In genomic region chr12:7905600-7906125, GRCh38 we compare ENCODE assay signal across 10 cellular contexts. TPM values are rescaled to one million over a fixed set of nuclear protein-coding genes. Genes with fewer than 3 reads are reported as not detected.
DNase-seq lines count a peak whose midpoint lies in the region; FAIRE-seq and TF ChIP-seq lines count a peak whose summit lies in the region.
"Not testable (repeated sequence)": the region's sequence is repeated elsewhere in the genome, so short reads cannot be mapped to it uniquely, and the experiment has no call there.
"Had no signal": no experiment of that assay in that cellular context is flagged by ENCODE, and none has a peak within 500 bp of the region (broad histone marks: within the 10 kb centered on the region; RNA-seq: fewer than 3 reads in every experiment).

No MANE protein-coding gene starts in this region.

- H3K27me3 ChIP-seq in Caco-2 (replicated peaks; ENCODE audit: control insufficient read depth, insufficient read depth, low read length); HUES6 (ENCODE audit: control insufficient read depth, insufficient read depth, low read length); astrocyte (ENCODE audit: insufficient read depth, low read length); keratinocyte (ENCODE audit: control insufficient read depth, extremely low read depth, insufficient read depth, low read length); smooth muscle cell (ENCODE audit: low read depth): not testable (repeated sequence)

- not testable (repeated sequence) for H3K36me3 ChIP-seq in Caco-2 (ENCODE audit: control insufficient read depth, insufficient read depth, low read length); HUES6 (ENCODE audit: control insufficient read depth, insufficient read depth, low read length); astrocyte (ENCODE audit: insufficient read depth, low read length); keratinocyte (ENCODE audit: control insufficient read depth in 2 of 2, extremely low read depth in 1 of 2, insufficient read depth in 2 of 2, low read length in 2 of 2); smooth muscle cell (ENCODE audit: low read depth)

- BruUV-seq in Caco-2 (replicated peaks; lab: Mats Ljungman, UMichigan), result not testable (repeated sequence)

- H3K27ac ChIP-seq in HUES6 (ENCODE audit: low read depth, low read length), result peak overlapping the region; percentile 99
- H3K27ac ChIP-seq in astrocyte (ENCODE audit: low read depth, low read length); keratinocyte (ENCODE audit: control insufficient read depth, insufficient read depth, low read length); smooth muscle cell (ENCODE audit: low read depth): not testable (repeated sequence)

- H3K4me3 ChIP-seq in Caco-2 (ENCODE audit: low read depth, low read length); astrocyte (ENCODE audit: insufficient read depth, low read depth, low read length); fibroblast of pulmonary artery (replicated peaks; ENCODE audit: low read depth, low read length); keratinocyte (ENCODE audit: control insufficient read depth in 2 of 3, extremely low read depth in 1 of 3, insufficient read depth in 2 of 3, low read depth in 1 of 3, low read length in 3 of 3); smooth muscle cell: not testable (repeated sequence)
- H3K4me3 ChIP-seq in HUES6 (ENCODE audit: low read depth, low read length), result peak overlapping the region; percentile 25; the same call in 1 of the 2 replicates

- H4K20me1 ChIP-seq in astrocyte (ENCODE audit: insufficient read depth, low read length); keratinocyte (ENCODE audit: control insufficient read depth, extremely low read depth, insufficient read depth, low read length); smooth muscle cell (ENCODE audit: low read depth): not testable (repeated sequence)

- POLR2A ChIA-PET in Caco-2 (lab: Charles Lee), result interaction anchor here (0.5 to 1.1 kb wide), 4 partner anchors 31 to 121 kb away, joined by 3 to 9 read pairs (median 4); partner anchors contain the start of gene SLC2A3

- H2AFZ ChIP-seq in astrocyte (ENCODE audit: low read depth, low read length), result peak overlapping the region; percentile 59
- not testable (repeated sequence) for H2AFZ ChIP-seq in keratinocyte (ENCODE audit: control insufficient read depth, low read length); smooth muscle cell (ENCODE audit: low read depth)

- H3F3A ChIP-seq in smooth muscle cell (ENCODE audit: low read depth), result not testable (repeated sequence)

- DNase-seq in Caco-2; astrocyte (ENCODE audit: low read depth); keratinocyte (ENCODE audit: low read depth, low spot score); nephron progenitor cell; smooth muscle cell (lab: John Stamatoyannopoulos, UW; ENCODE audit: unreplicated experiment): not testable (repeated sequence)
- peak; percentile 27 for DNase-seq in NCI-H82 (lab: John Stamatoyannopoulos, UW)
- DNase-seq in fibroblast of pulmonary artery (ENCODE audit: low read depth), result peak; percentile 39

- 16% methylated on average over 3 of the region's 5 CpGs for WGBS in smooth muscle cell (ENCODE audit: low lambda C conversion rate)

- peaks cover 17% of the 10 kb centered on the region for H3K36me3 Mint-ChIP-seq in Caco-2 (ENCODE audit: insufficient read depth, unreplicated experiment)
- H3K36me3 Mint-ChIP-seq in astrocyte (ENCODE audit: low read depth, unreplicated experiment); nephron progenitor cell (ENCODE audit: low read depth): not testable (repeated sequence)

- peaks cover 39% of the 10 kb centered on the region for H3K4me1 ChIP-seq in Caco-2
- peaks cover 40% of the 10 kb centered on the region for H3K4me1 ChIP-seq in HUES6 (ENCODE audit: control insufficient read depth, insufficient read depth, low read length)
- H3K4me1 ChIP-seq in astrocyte (ENCODE audit: insufficient read depth, low read length), result peaks cover 12% of the 10 kb centered on the region
- H3K4me1 ChIP-seq in keratinocyte (ENCODE audit: control insufficient read depth, extremely low read depth, insufficient read depth, low read length); smooth muscle cell (ENCODE audit: low read depth): not testable (repeated sequence)

- H3K4me1 Mint-ChIP-seq in Caco-2 (ENCODE audit: low read depth, unreplicated experiment), result peaks cover 44% of the 10 kb centered on the region
- H3K4me1 Mint-ChIP-seq in astrocyte (ENCODE audit: low read depth, unreplicated experiment), result not testable (repeated sequence)
- H3K4me1 Mint-ChIP-seq in nephron progenitor cell, result peaks cover 36% of the 10 kb centered on the region

- CTCF ChIA-PET in Caco-2 (lab: Charles Lee), result interaction anchor here (0.6 to 1.1 kb wide), 6 partner anchors 24 to 265 kb away, joined by 3 to 5 read pairs (median 3); no protein-coding TSS in a partner anchor

- H3K27ac Mint-ChIP-seq in Caco-2 (ENCODE audit: unreplicated experiment) (peak overlapping the region; percentile 98), astrocyte (ENCODE audit: unreplicated experiment) (peak overlapping the region; percentile 89), nephron progenitor cell (peak overlapping the region; percentile 93)

- intact Hi-C loops in Caco-2 (cut with micrococcal nuclease; ENCODE audit: unreplicated experiment), result loop anchor here (5.0 kb wide), 1 partner anchor 228 kb away; no protein-coding TSS in a partner anchor

- not testable (repeated sequence) for H3K4me3 Mint-ChIP-seq in Caco-2 (ENCODE audit: unreplicated experiment)
- H3K4me3 Mint-ChIP-seq in astrocyte (ENCODE audit: unreplicated experiment) (peak overlapping the region; percentile 66), nephron progenitor cell (peak overlapping the region; percentile 36)

- H3K27me3 Mint-ChIP-seq in Caco-2 (ENCODE audit: insufficient read depth, unreplicated experiment); astrocyte (ENCODE audit: low read depth, unreplicated experiment); nephron progenitor cell (ENCODE audit: low read depth, poor library complexity): not testable (repeated sequence)

- peak; percentile 65 for FAIRE-seq in astrocyte (lab: Jason Lieb, UNC)
- peak; percentile 17 for FAIRE-seq in keratinocyte (lab: Jason Lieb, UNC)

- dilution Hi-C loops in keratinocyte (cut with MboI; ENCODE audit: extremely low pct_ligation_motif_present, low sequenced_read_pairs), result not testable (repeated sequence)

- not testable (repeated sequence) for H3K79me2 ChIP-seq in astrocyte (ENCODE audit: insufficient read depth, low read length); keratinocyte (ENCODE audit: control insufficient read depth, insufficient read depth, low read length); smooth muscle cell (ENCODE audit: low read depth)

- peak overlapping the region; percentile 90 for H3K9ac ChIP-seq in HUES6 (ENCODE audit: low read length)
- H3K9ac ChIP-seq in astrocyte (ENCODE audit: low read length), result peak overlapping the region; percentile 29
- not testable (repeated sequence) for H3K9ac ChIP-seq in keratinocyte (ENCODE audit: control insufficient read depth, extremely low read depth, insufficient read depth, low read length); smooth muscle cell (ENCODE audit: low read depth)

- not testable (repeated sequence) for H3K9me3 ChIP-seq in Caco-2; HUES6 (ENCODE audit: control insufficient read depth, insufficient read depth, low read depth, low read length); astrocyte (ENCODE audit: insufficient read depth, low read depth, low read length); keratinocyte (ENCODE audit: control insufficient read depth, low read depth, low read length); smooth muscle cell (replicated peaks; ENCODE audit: low read depth)

- not testable (repeated sequence) for H3K9me1 ChIP-seq in keratinocyte (ENCODE audit: control insufficient read depth, extremely low read depth, insufficient read depth, low read length)

- not testable (repeated sequence) for TF ChIP-seq CTCF in Caco-2 (IDR thresholded peaks at IDR 0.05; ENCODE audit: insufficient read depth in 1 of 2, low read depth in 1 of 2, low read length in 1 of 2, severe bottlenecking in 1 of 2, unreplicated experiment in 1 of 2); astrocyte (IDR thresholded peaks at IDR 0.05; ENCODE audit: insufficient read depth, low read depth, low read length); fibroblast of pulmonary artery (IDR thresholded peaks at IDR 0.05; ENCODE audit: low read length, missing control alignments); keratinocyte (optimal IDR thresholded peaks at IDR 0.05 in 1 of 3, IDR thresholded peaks at IDR 0.05 in 1 of 3, conservative IDR thresholded peaks at IDR 0.05 in 1 of 3; ENCODE audit: extremely low read depth in 1 of 3, insufficient read depth in 2 of 3, low read length in 3 of 3); nephron progenitor cell (IDR thresholded peaks at IDR 0.05); smooth muscle cell (IDR thresholded peaks at IDR 0.05; ENCODE audit: borderline replicate concordance, insufficient read depth, poor library complexity, severe bottlenecking)

- H3K9me3 Mint-ChIP-seq in Caco-2 (ENCODE audit: unreplicated experiment); astrocyte (ENCODE audit: unreplicated experiment); nephron progenitor cell: not testable (repeated sequence)

- H3K4me2 ChIP-seq in astrocyte (ENCODE audit: low read length), result peak overlapping the region; percentile 59
- H3K4me2 ChIP-seq in keratinocyte (ENCODE audit: control insufficient read depth, extremely low read depth, insufficient read depth, low read depth, low read length), result not testable (repeated sequence)
- H3K4me2 ChIP-seq in smooth muscle cell, result peak overlapping the region; percentile 25

RNA-seq across cellular contexts. Expression of gene SLC2A3, which starts 30.3 kb away (rescaled TPM):
- total RNA-seq in Caco-2 (2022), result 2,966 and 3,303 TPM in 2 replicates
- total RNA-seq in astrocyte, result 178 and 389 TPM in 2 replicates
- polyA plus RNA-seq in keratinocyte, result 16.2 to 40.5 TPM (median 28.3 TPM) in 3 replicates
- polyA plus RNA-seq in keratinocyte (2011; ENCODE audit: low read depth), result 11.3 TPM
- polyA plus RNA-seq in keratinocyte (2011; cell fraction: cytosol; rRNA removed), result 6.6 and 8.1 TPM in 2 replicates
- 29.8 and 30.9 TPM in 2 replicates for polyA plus RNA-seq in keratinocyte (2011; cell fraction: nucleus; rRNA removed)
- 14.7 and 30.1 TPM in 2 replicates for polyA plus RNA-seq in keratinocyte (2012; ENCODE audit: low replicate concordance)
- polyA minus RNA-seq in keratinocyte, result 19.1 to 53.4 TPM (median 38.4 TPM) in 3 replicates
- 7.5 TPM for polyA minus RNA-seq in keratinocyte (2011; cell fraction: cytosol; rRNA and poly(A)+ RNA removed)
- polyA minus RNA-seq in keratinocyte (2011; cell fraction: nucleus; rRNA and poly(A)+ RNA removed), result 23.0 and 41.5 TPM in 2 replicates
- 938 and 998 TPM in 2 replicates for total RNA-seq in smooth muscle cell
- 211 and 466 TPM in 2 replicates for polyA plus RNA-seq in smooth muscle cell
- total RNA-seq: HT-29 had no signal

RNA-seq across cellular contexts. Expression of gene SLC2A14, which starts 32.9 kb away (rescaled TPM):
- total RNA-seq in Caco-2 (2022), result 129 and 141 TPM in 2 replicates
- 2.3 and 2.8 TPM in 2 replicates for total RNA-seq in astrocyte
- polyA plus RNA-seq in keratinocyte, result 0.11 to 2.2 TPM (median 0.51 TPM) in 3 replicates
- polyA plus RNA-seq in keratinocyte (2011; ENCODE audit: low read depth), result 0.55 TPM
- 0.14 and 0.50 TPM in 2 replicates for polyA plus RNA-seq in keratinocyte (2011; cell fraction: cytosol; rRNA removed)
- 1.6 and 1.8 TPM in 2 replicates for polyA plus RNA-seq in keratinocyte (2011; cell fraction: nucleus; rRNA removed)
- polyA plus RNA-seq in keratinocyte (2012; ENCODE audit: low replicate concordance), result 0.08 and 1.6 TPM in 2 replicates
- polyA minus RNA-seq in keratinocyte, result 0.67 to 4.7 TPM in 2 of 3 replicates, not detected in the other
- polyA minus RNA-seq in keratinocyte (2011; cell fraction: cytosol; rRNA and poly(A)+ RNA removed), result not detected
- polyA minus RNA-seq in keratinocyte (2011; cell fraction: nucleus; rRNA and poly(A)+ RNA removed), result 0.42 and 1.2 TPM in 2 replicates
- total RNA-seq in smooth muscle cell, result 2.3 and 2.8 TPM in 2 replicates
- polyA plus RNA-seq in smooth muscle cell, result 8.1 and 19.3 TPM in 2 replicates
- total RNA-seq: HT-29, Right ventricle myocardium superior had no signal

Comparison
In these comparisons a context has a peak if more than half of its experiments do, and no peak if none do; other contexts are left out.
1. RNA of gene SLC2A14, which starts 32.9 kb away (total RNA-seq): 129 to 141 TPM in Caco-2; 2.3 to 2.8 TPM in astrocyte and 2.3 to 2.8 TPM in smooth muscle cell; every median in the first group is over 10 times any median in the second.
2. Peak in every context shown above with its lines, with median percentiles within 50 percentile points of each other: H3K27ac Mint-ChIP-seq.